ENCODE assay signal across 6 cellular contexts in genomic region chr7:151008511-151009323, GRCh38. TPM values are rescaled to one million over a fixed set of nuclear protein-coding genes. Genes with fewer than 3 reads are reported as not detected.
A peak's percentile ranks its signal among the peaks of the same experiment; 100 is the strongest.
DNase-seq lines count a peak whose midpoint lies in the region; ATAC-seq and TF ChIP-seq lines count a peak whose summit lies in the region.

No MANE protein-coding gene starts in this region.

- intact Hi-C loops in HCT116 (cut with micrococcal nuclease) (loop anchor here (1.0 kb wide), 2 partner anchors 30 to 103 kb away; partner anchors contain the start of gene KCNH2), esophagus muscularis mucosa (cut with DNase I) (no loop called here)

- CTCF ChIA-PET in AG04450 (lab: Charles Lee) = interaction anchor here (0.6 to 4.0 kb wide), 13 partner anchors 10 to 1310 kb away, joined by 3 to 24 read pairs (median 5); no protein-coding TSS in a partner anchor
- CTCF ChIA-PET in HCT116 (lab: Charles Lee) = interaction anchor here (0.7 to 5.4 kb wide), 21 partner anchors 8 to 230 kb away, joined by 3 to 59 read pairs (median 5); partner anchors contain the start of genes ABCB8, ATG9B and TMUB1

- H3K9ac ChIP-seq in HCT116 (ENCODE audit: low read length) = peak overlapping the region; percentile 81

- no peaks in the 10 kb centered on the region for H3K9me2 ChIP-seq in HCT116 (ENCODE audit: insufficient read depth)

- no peak for TF ChIP-seq RAD21 in HCT116 (IDR thresholded peaks at IDR 0.05; ENCODE audit: low read depth)

- H3K4me3 ChIP-seq in AG04450 (ENCODE audit: low read depth, low read length) (peak overlapping the region; percentile 5; the same call in 1 of the 2 replicates), HCT116 (replicated peaks in 1 of 2; ENCODE audit: low read depth in 1 of 2, low read length in 2 of 2) (peak overlapping the region; percentile 72 to 73), WERI-Rb-1 (ENCODE audit: low read depth, low read length) (no peak overlapping the region), esophagus muscularis mucosa (peak overlapping the region; percentile 15 to 38 (median 29))

- POLR2A ChIA-PET in AG04450 (lab: Yijun Ruan, JAX) = interaction anchor here (0.6 kb wide), 1 partner anchor 13 kb away, joined by 7 read pairs; no protein-coding TSS in a partner anchor
- POLR2A ChIA-PET in HCT116 (lab: Charles Lee) = interaction anchor here (0.7 to 1.5 kb wide), 7 partner anchors 10 to 132 kb away, joined by 3 to 4 read pairs (median 3); partner anchors contain the start of genes ABCB8 and ATG9B

- H3K4me1 ChIP-seq in HCT116 (ENCODE audit: control insufficient read depth in 1 of 2, insufficient read depth in 2 of 2, low read length in 2 of 2) (peaks cover 16 to 51% of the 10 kb centered on the region in 2 experiments; a peak in 3 of 4 replicates), esophagus muscularis mucosa (peaks cover 23 to 36% (median 33%) of the 10 kb centered on the region in 4 donors)

- peaks cover 4% of the 10 kb centered on the region; the same call in 1 of the 2 replicates for H3K79me2 ChIP-seq in HCT116 (ENCODE audit: insufficient read depth, low read length)

- H3K27ac ChIP-seq in AG04450 (ENCODE audit: low read depth, low read length) = no peak overlapping the region
- H3K27ac ChIP-seq in HCT116 (ENCODE audit: low read depth, low read length) = peak overlapping the region; percentile 71
- no peak overlapping the region for H3K27ac ChIP-seq in WERI-Rb-1
- H3K27ac ChIP-seq in esophagus muscularis mucosa (replicated peaks in 1 of 4) = no peak overlapping the region

- H3K4me2 ChIP-seq in HCT116 (ENCODE audit: low read length) = peak overlapping the region; percentile 94

- H3K9me3 ChIP-seq in AG04450 (ENCODE audit: control insufficient read depth, insufficient read depth, low read length) (peaks cover 6% of the 10 kb centered on the region; the same call in 1 of the 2 replicates), HCT116 (ENCODE audit: control insufficient read depth in 1 of 2, insufficient read depth in 1 of 2, low read depth in 1 of 2, low read length in 2 of 2) (no peaks in the 10 kb centered on the region), WERI-Rb-1 (ENCODE audit: severe bottlenecking) (no peaks in the 10 kb centered on the region), esophagus muscularis mucosa (no peaks in the 10 kb centered on the region)

- peak; percentile 83 for TF ChIP-seq POLR2A in HCT116 (IDR thresholded peaks at IDR 0.05; ENCODE audit: borderline replicate concordance, extremely low read depth, insufficient read depth, insufficient read length)
- no peak for TF ChIP-seq POLR2A in esophagus muscularis mucosa (IDR thresholded peaks at IDR 0.05; ENCODE audit: low read depth)

- peak; percentile 86 for ATAC-seq in HCT116

- TF ChIP-seq EP300 in esophagus muscularis mucosa (IDR thresholded peaks at IDR 0.05) = no peak

- TF ChIP-seq CTCF in AG04450 (IDR thresholded peaks at IDR 0.05; ENCODE audit: low read depth, low read length) (peak; percentile 58), HCT116 (IDR thresholded peaks at IDR 0.05 in 2 of 3, conservative IDR thresholded peaks at IDR 0.05 in 1 of 3; ENCODE audit: borderline replicate concordance in 1 of 3, insufficient read depth in 1 of 3, low read depth in 2 of 3, low read length in 2 of 3) (peak in 2 of 3 experiments; percentile 85 to 94; a peak in 4 of 6 replicates), WERI-Rb-1 (IDR thresholded peaks at IDR 0.05; ENCODE audit: low read depth, low read length) (peak; percentile 78), esophagus muscularis mucosa (IDR thresholded peaks at IDR 0.05) (peak; percentile 58 to 81 (median 65))

- H3K27me3 ChIP-seq in AG04450 (ENCODE audit: control insufficient read depth, insufficient read depth, low read length) (peaks cover 8% of the 10 kb centered on the region), HCT116 (ENCODE audit: insufficient read depth, low read length) (no peaks in the 10 kb centered on the region), WERI-Rb-1 (ENCODE audit: insufficient read depth, low read depth, severe bottlenecking) (no peaks in the 10 kb centered on the region), esophagus muscularis mucosa (peaks cover 0 to 58% (median 15%) of the 10 kb centered on the region in 4 donors)

- 57% methylated on average over 31 of the region's 40 CpGs for WGBS in esophagus muscularis mucosa

- RAD21 ChIA-PET in HCT116 (lab: Charles Lee; ENCODE audit: low non-redundant PET in 1 of 2, low total read pairs in 2 of 2, uncharacterized antibody in 2 of 2, unreplicated experiment in 2 of 2) = interaction anchor here in 1 of 2 experiments (0.6 to 1.7 kb wide), 4 partner anchors 10 to 103 kb away, joined by 3 to 5 read pairs (median 3); no protein-coding TSS in a partner anchor

- H4K20me1 ChIP-seq in HCT116 (ENCODE audit: insufficient read depth) = no peaks in the 10 kb centered on the region

- peak overlapping the region; percentile 75 for H2AFZ ChIP-seq in HCT116 (ENCODE audit: low read depth, low read length, poor library complexity, severe bottlenecking)

- H3K36me3 ChIP-seq in HCT116 (ENCODE audit: control insufficient read depth in 1 of 2, insufficient read depth in 2 of 2, low read length in 2 of 2) (no peaks in the 10 kb centered on the region), WERI-Rb-1 (no peaks in the 10 kb centered on the region), esophagus muscularis mucosa (peaks cover 0 to 45% (median 2%) of the 10 kb centered on the region in 4 donors)

- DNase-seq in AG04450 (ENCODE audit: low read depth, low spot score) (no peak), HCT116 (ENCODE audit: low read depth, low spot score) (peak; percentile 87), WERI-Rb-1 (peak; percentile 49), esophagus muscularis mucosa (ENCODE audit: extremely low spot score) (no peak), NCI-H2171 treated with DMSO at 0.1 percent for 48 hours (lab: John Stamatoyannopoulos, UW) (no peak)
- DNase-seq in stimulated activated CD4-positive, alpha-beta T cell treated with anti-CD3 and anti-CD28 coated beads, Interleukin-12 subunit alpha, Interleukin-12 subunit beta, amount 100 ng/mL, for 4 hours = peak; percentile 82

- BruUV-seq in HCT116 (replicated peaks; lab: Mats Ljungman, UMichigan) = no TSS peak

TF ChIP-seq in HCT116, 20 proteins besides CTCF, POLR2A, EP300 and RAD21:
- TF ChIP-seq ZFX (IDR thresholded peaks at IDR 0.05) (peak; percentile 92), POLR2AphosphoS5 (IDR thresholded peaks at IDR 0.05; ENCODE audit: low read depth, low read length) (peak; percentile 85), CEBPB (IDR thresholded peaks at IDR 0.05; ENCODE audit: low read depth) (no peak), TCF7L2 (IDR thresholded peaks at IDR 0.05; ENCODE audit: borderline replicate concordance, extremely low read depth, insufficient read depth, insufficient read length) (peak; percentile 76), YY1 (IDR thresholded peaks at IDR 0.05; ENCODE audit: extremely low read depth, insufficient replicate concordance, low read depth, low read length) (peak; percentile 66), EGR1 (IDR thresholded peaks at IDR 0.05; ENCODE audit: low read depth) (no peak)

RNA-seq across cellular contexts. Expression of gene ATG9B, which starts 15.6 kb away (rescaled TPM):
- 0.02 and 0.06 TPM in 2 replicates for polyA plus RNA-seq in AG04450 (2011; rRNA removed)
- polyA minus RNA-seq in AG04450 (2011; rRNA and poly(A)+ RNA removed) = not detected in 2 replicates
- total RNA-seq in HCT116 (2021; ENCODE audit: unreplicated experiment) = 2.1 TPM
- 5.8 and 6.9 TPM in 2 replicates for polyA plus RNA-seq in HCT116 (2012)
- under 1 TPM in 1 of 4 donors, not detected in 3; 0.42 TPM for total RNA-seq in esophagus muscularis mucosa

RNA-seq across cellular contexts. Expression of gene NOS3, which starts 17.9 kb away (rescaled TPM):
- 0.60 and 1.5 TPM in 2 replicates for polyA plus RNA-seq in AG04450 (2011; rRNA removed)
- 0.17 and 0.32 TPM in 2 replicates for polyA minus RNA-seq in AG04450 (2011; rRNA and poly(A)+ RNA removed)
- total RNA-seq in HCT116 (2021; ENCODE audit: unreplicated experiment) (35.8 TPM), esophagus muscularis mucosa (10 to 100 TPM in 3 of 4 donors, 1 to 10 TPM in 1; 3.7 to 20.2 (median 16.2) TPM)
- polyA plus RNA-seq in HCT116 (2012) = 42.7 and 44.0 TPM in 2 replicates

RNA-seq across cellular contexts. Expression of gene ABCB8, which starts 19.5 kb away (rescaled TPM):
- polyA plus RNA-seq in AG04450 (2011; rRNA removed) = 10.7 and 13.7 TPM in 2 replicates
- polyA minus RNA-seq in AG04450 (2011; rRNA and poly(A)+ RNA removed) = 20.3 and 25.0 TPM in 2 replicates
- total RNA-seq in HCT116 (2021; ENCODE audit: unreplicated experiment) = 55.2 TPM
- 32.5 and 34.9 TPM in 2 replicates for polyA plus RNA-seq in HCT116 (2012)
- total RNA-seq in esophagus muscularis mucosa = 10 to 100 TPM; 13.1 to 25.3 (median 19.9) TPM

RNA-seq across cellular contexts. Expression of gene KCNH2, which starts 30.6 kb away (rescaled TPM):
- polyA plus RNA-seq in AG04450 (2011; rRNA removed) = 1.3 and 2.0 TPM in 2 replicates
- 1.6 and 1.7 TPM in 2 replicates for polyA minus RNA-seq in AG04450 (2011; rRNA and poly(A)+ RNA removed)
- total RNA-seq in HCT116 (2021; ENCODE audit: unreplicated experiment) = 9.7 TPM
- polyA plus RNA-seq in HCT116 (2012) = 8.4 and 10.4 TPM in 2 replicates
- total RNA-seq in esophagus muscularis mucosa = 10 to 100 TPM; 29.8 to 71.7 (median 42.5) TPM

RNA-seq across cellular contexts. Expression of gene ASIC3, which starts 39.6 kb away (rescaled TPM):
- 0.07 and 0.11 TPM in 2 replicates for polyA plus RNA-seq in AG04450 (2011; rRNA removed)
- not detected in 2 replicates for polyA minus RNA-seq in AG04450 (2011; rRNA and poly(A)+ RNA removed)
- total RNA-seq in HCT116 (2021; ENCODE audit: unreplicated experiment) (4.4 TPM), esophagus muscularis mucosa (1 to 10 TPM; 1.3 to 2.9 (median 2.1) TPM)
- polyA plus RNA-seq in HCT116 (2012) = 5.4 and 6.2 TPM in 2 replicates

Comparison
In these comparisons a context has a peak if more than half of its experiments do, and no peak if none do; other contexts are left out.
1. DNase-seq: peak in HCT116 (single experiment), WERI-Rb-1 (single experiment) and stimulated activated CD4-positive, alpha-beta T cell treated with anti-CD3 and anti-CD28 coated beads, Interleukin-12 subunit alpha, Interleukin-12 subunit beta, amount 100 ng/mL, for 4 hours (single experiment); none in AG04450 (single experiment), esophagus muscularis mucosa (single experiment) and NCI-H2171 treated with DMSO at 0.1 percent for 48 hours (single experiment).
2. Peak in every context shown above with its lines, with median percentiles within 50 percentile points of each other: CTCF ChIP-seq.